Comparison of ENCODE assay signal across 34 cellular contexts in genomic region chr10:116886772-116887171, GRCh38. TPM values are rescaled to one million over a fixed set of nuclear protein-coding genes. Genes with fewer than 3 reads are reported as not detected.
"Had no signal": no experiment of that assay in that cellular context is flagged by ENCODE, and none has a peak within 500 bp of the region (broad histone marks: within the 10 kb centered on the region; RNA-seq: fewer than 3 reads in every experiment).

No MANE protein-coding gene starts in this region.

- DNase-seq: activated CD4-positive, alpha-beta memory T cell treated with anti-CD3 and anti-CD28 coated beads, Interleukin-2, amount 10 ng/mL, durations not matched to agents 7 days and 5 days; activated CD4-positive, alpha-beta T cell treated with anti-CD3 and anti-CD28 coated beads, Interleukin-2, amount 10 ng/mL, durations not matched to agents 7 days and 5 days; activated CD4-positive, CD25-positive, alpha-beta regulatory T cell treated with anti-CD3 and anti-CD28 coated beads, Interleukin-2, amount 50 U/mL, for 72 hours; activated CD8-positive, alpha-beta memory T cell treated with anti-CD3 and anti-CD28 coated beads, Interleukin-2, amount 50 U/mL, for 48 hours; activated gamma-delta T cell; activated naive CD4-positive, alpha-beta T cell treated with anti-CD3 and anti-CD28 coated beads, Interleukin-2, amount 10 ng/mL, durations not matched to agents 7 days and 5 days; activated naive CD8-positive, alpha-beta T cell treated with anti-CD3 and anti-CD28 coated beads, Interleukin-2, amount 10 ng/mL, durations not matched to agents 7 days and 5 days; activated T-cell treated with anti-CD3 and anti-CD28 coated beads, Interleukin-2, amount 50 U/mL, for 24 hours; effector memory CD8-positive, alpha-beta T cell; foreskin keratinocyte; heart right ventricle; left cardiac atrium; mammary epithelial cell; naive thymus-derived CD8-positive, alpha-beta T cell; nucleus accumbens; pancreas; psoas muscle; sigmoid colon; small intestine; stimulated activated CD4-positive, alpha-beta T cell treated with anti-CD3 and anti-CD28 coated beads, Interleukin-4, amount 100 ng/mL, for 24 hours; stomach; T1000; thyroid gland; WERI-Rb-1 had no signal

- H3K4me1 ChIP-seq: psoas muscle, thyroid gland had no signal

- H3K9me3 Mint-ChIP-seq: activated CD4-positive, alpha-beta memory T cell treated with anti-CD3 and anti-CD28 coated beads, Interleukin-2, amount 10 ng/mL, durations not matched to agents 7 days and 5 days; activated CD4-positive, alpha-beta T cell treated with anti-CD3 and anti-CD28 coated beads, Interleukin-2, amount 10 ng/mL, durations not matched to agents 7 days and 5 days; activated naive CD4-positive, alpha-beta T cell treated with anti-CD3 and anti-CD28 coated beads, Interleukin-2, amount 10 ng/mL, durations not matched to agents 7 days and 5 days; activated naive CD8-positive, alpha-beta T cell treated with anti-CD3 and anti-CD28 coated beads, Interleukin-2, amount 10 ng/mL, durations not matched to agents 7 days and 5 days; activated T-cell treated with anti-CD3 and anti-CD28 coated beads, Interleukin-2, amount 50 U/mL, for 24 hours; brain; effector memory CD8-positive, alpha-beta T cell; naive thymus-derived CD8-positive, alpha-beta T cell; neural crest cell; stimulated activated effector memory CD8-positive, alpha-beta T cell treated with anti-CD3 and anti-CD28 coated beads, Interleukin-12 subunit alpha, Interleukin-12 subunit beta, amount 100 ng/mL, for 72 hours had no signal

- H3K36me3 ChIP-seq: ascending aorta, cardiac muscle cell, esophagus muscularis mucosa, pancreas, sigmoid colon, upper lobe of left lung, vagina, WERI-Rb-1 had no signal

- ATAC-seq: effector memory CD8-positive, alpha-beta T cell; foreskin keratinocyte; heart right ventricle; left cardiac atrium; naive thymus-derived CD8-positive, alpha-beta T cell; pancreas; psoas muscle; stimulated activated effector memory CD8-positive, alpha-beta T cell treated with anti-CD3 and anti-CD28 coated beads, Interleukin-12 subunit alpha, Interleukin-12 subunit beta, amount 100 ng/mL, for 72 hours had no signal

- H3K4me1 Mint-ChIP-seq: activated CD4-positive, alpha-beta memory T cell treated with anti-CD3 and anti-CD28 coated beads, Interleukin-2, amount 10 ng/mL, durations not matched to agents 7 days and 5 days; activated CD4-positive, alpha-beta T cell treated with anti-CD3 and anti-CD28 coated beads, Interleukin-2, amount 10 ng/mL, durations not matched to agents 7 days and 5 days; activated naive CD4-positive, alpha-beta T cell treated with anti-CD3 and anti-CD28 coated beads, Interleukin-2, amount 10 ng/mL, durations not matched to agents 7 days and 5 days; activated naive CD8-positive, alpha-beta T cell treated with anti-CD3 and anti-CD28 coated beads, Interleukin-2, amount 10 ng/mL, durations not matched to agents 7 days and 5 days; naive thymus-derived CD8-positive, alpha-beta T cell; neural crest cell; stimulated activated effector memory CD8-positive, alpha-beta T cell treated with anti-CD3 and anti-CD28 coated beads, Interleukin-12 subunit alpha, Interleukin-12 subunit beta, amount 100 ng/mL, for 72 hours had no signal

- H3K9me3 ChIP-seq: ascending aorta, esophagus muscularis mucosa, heart right ventricle, pancreas, psoas muscle, sigmoid colon, stomach, thyroid gland, upper lobe of left lung, vagina had no signal

- H3K4me3 ChIP-seq: ascending aorta, cardiac muscle cell, coronary artery, esophagus muscularis mucosa, heart right ventricle, pancreas, psoas muscle, sigmoid colon, stomach, thyroid gland, upper lobe of left lung, vagina had no signal

- H3K27ac ChIP-seq: ascending aorta, cardiac muscle cell, coronary artery, esophagus muscularis mucosa, foreskin keratinocyte, heart right ventricle, pancreas, psoas muscle, sigmoid colon, stomach, thyroid gland, upper lobe of left lung, vagina, WERI-Rb-1 had no signal

- H3K4me3 Mint-ChIP-seq: activated CD4-positive, alpha-beta memory T cell treated with anti-CD3 and anti-CD28 coated beads, Interleukin-2, amount 10 ng/mL, durations not matched to agents 7 days and 5 days; activated CD4-positive, alpha-beta T cell treated with anti-CD3 and anti-CD28 coated beads, Interleukin-2, amount 10 ng/mL, durations not matched to agents 7 days and 5 days; activated naive CD4-positive, alpha-beta T cell treated with anti-CD3 and anti-CD28 coated beads, Interleukin-2, amount 10 ng/mL, durations not matched to agents 7 days and 5 days; activated naive CD8-positive, alpha-beta T cell treated with anti-CD3 and anti-CD28 coated beads, Interleukin-2, amount 10 ng/mL, durations not matched to agents 7 days and 5 days; activated T-cell treated with anti-CD3 and anti-CD28 coated beads, Interleukin-2, amount 50 U/mL, for 24 hours; brain; effector memory CD8-positive, alpha-beta T cell; naive thymus-derived CD8-positive, alpha-beta T cell; neural crest cell; stimulated activated effector memory CD8-positive, alpha-beta T cell treated with anti-CD3 and anti-CD28 coated beads, Interleukin-12 subunit alpha, Interleukin-12 subunit beta, amount 100 ng/mL, for 72 hours had no signal

- H3K27ac Mint-ChIP-seq: activated CD4-positive, alpha-beta memory T cell treated with anti-CD3 and anti-CD28 coated beads, Interleukin-2, amount 10 ng/mL, durations not matched to agents 7 days and 5 days; activated CD4-positive, alpha-beta T cell treated with anti-CD3 and anti-CD28 coated beads, Interleukin-2, amount 10 ng/mL, durations not matched to agents 7 days and 5 days; activated naive CD4-positive, alpha-beta T cell treated with anti-CD3 and anti-CD28 coated beads, Interleukin-2, amount 10 ng/mL, durations not matched to agents 7 days and 5 days; activated naive CD8-positive, alpha-beta T cell treated with anti-CD3 and anti-CD28 coated beads, Interleukin-2, amount 10 ng/mL, durations not matched to agents 7 days and 5 days; activated T-cell treated with anti-CD3 and anti-CD28 coated beads, Interleukin-2, amount 50 U/mL, for 24 hours; brain; effector memory CD8-positive, alpha-beta T cell; naive thymus-derived CD8-positive, alpha-beta T cell; stimulated activated effector memory CD8-positive, alpha-beta T cell treated with anti-CD3 and anti-CD28 coated beads, Interleukin-12 subunit alpha, Interleukin-12 subunit beta, amount 100 ng/mL, for 72 hours had no signal

- H3K27me3 ChIP-seq: ascending aorta, cardiac muscle cell, esophagus muscularis mucosa, foreskin keratinocyte, pancreas, sigmoid colon, stomach, thyroid gland, upper lobe of left lung, vagina had no signal

- H3K27me3 Mint-ChIP-seq: brain; effector memory CD8-positive, alpha-beta T cell had no signal

RNA-seq across cellular contexts. Expression of gene ENO4, which starts 37.5 kb away (rescaled TPM):
- total RNA-seq: activated CD4-positive, alpha-beta memory T cell treated with anti-CD3 and anti-CD28 coated beads, Interleukin-2, amount 10 ng/mL, durations not matched to agents 7 days and 5 days; activated CD4-positive, alpha-beta T cell treated with anti-CD3 and anti-CD28 coated beads, Interleukin-2, amount 10 ng/mL, durations not matched to agents 7 days and 5 days; activated naive CD8-positive, alpha-beta T cell treated with anti-CD3 and anti-CD28 coated beads, Interleukin-2, amount 10 ng/mL, durations not matched to agents 7 days and 5 days; ascending aorta; glomerular endothelial cell; mammary epithelial cell; naive thymus-derived CD8-positive, alpha-beta T cell; psoas muscle; vagina had no signal
